1 cellular context compared by ENCODE assay signal in genomic region chr4:138230048-138230447, GRCh38.
TF ChIP-seq lines count a peak whose summit lies in the region.

No MANE protein-coding gene starts in this region.

TF ChIP-seq in HepG2, 621 proteins besides CTCF, POLR2A, EP300 and RAD21 (continued from another document):
- TF ChIP-seq ZNF142 (CRISPR knock-in tag; IDR thresholded peaks at IDR 0.05) = no peak
- no peak for TF ChIP-seq ZNF558 (CRISPR knock-in tag; IDR thresholded peaks at IDR 0.05; ENCODE audit: borderline replicate concordance)
- TF ChIP-seq NR2F1 (CRISPR knock-in tag; IDR thresholded peaks at IDR 0.05) = no peak
- no peak for TF ChIP-seq ZFY (CRISPR knock-in tag; IDR thresholded peaks at IDR 0.05)
- no peak for TF ChIP-seq NFKBIZ (CRISPR knock-in tag; IDR thresholded peaks at IDR 0.05)
- no peak for TF ChIP-seq ZNF550 (CRISPR knock-in tag; IDR thresholded peaks at IDR 0.05; ENCODE audit: borderline replicate concordance)
TF ChIP-seq in HepG2: peak in this region for 0.
